12 cellular contexts compared by ENCODE assay signal in genomic region chr13:98467263-98467985, GRCh38.
DNase-seq lines count a peak whose midpoint lies in the region; ATAC-seq, FAIRE-seq and TF ChIP-seq lines count a peak whose summit lies in the region.
"Had no signal": no experiment of that assay in that cellular context is flagged by ENCODE, and none has a peak within 500 bp of the region (broad histone marks: within the 10 kb centered on the region; RNA-seq: fewer than 3 reads in every experiment).

No MANE protein-coding gene starts in this region.

- DNase-seq in CD4-positive, alpha-beta T cell: no peak
- DNase-seq in WTC11 (ENCODE audit: low spot score) (no peak), right cardiac atrium (peak in 1 of 3 donors; percentile 57), pancreas (no peak), hypothalamus (lab: John Stamatoyannopoulos, UW) (no peak), Ammon's horn (ENCODE audit: low spot score) (no peak)
- DNase-seq in activated CD4-positive, alpha-beta T cell treated with anti-CD3 and anti-CD28 coated beads for 36 hours: no peak
- DNase-seq: lower lobe of right lung had no signal

- no peaks in the 10 kb centered on the region for H3K9me3 Mint-ChIP-seq in CD4-positive, alpha-beta T cell
- H3K9me3 Mint-ChIP-seq in WTC11: no peaks in the 10 kb centered on the region
- no peaks in the 10 kb centered on the region for H3K9me3 Mint-ChIP-seq in activated CD4-positive, alpha-beta T cell treated with anti-CD3 and anti-CD28 coated beads for 36 hours (ENCODE audit: low read depth)
- H3K9me3 Mint-ChIP-seq: nephron progenitor cell had no signal

- no peak for TF ChIP-seq CTCF in CD4-positive, alpha-beta T cell (IDR thresholded peaks at IDR 0.05)
- TF ChIP-seq CTCF in WTC11 (IDR thresholded peaks at IDR 0.05) (no peak), pancreas (IDR thresholded peaks at IDR 0.05) (no peak)

- peak overlapping the region; percentile 3 for H3K27ac Mint-ChIP-seq in CD4-positive, alpha-beta T cell
- peak overlapping the region; percentile 3; the same call in 1 of the 2 replicates for H3K27ac Mint-ChIP-seq in WTC11
- H3K27ac Mint-ChIP-seq in activated CD4-positive, alpha-beta T cell treated with anti-CD3 and anti-CD28 coated beads for 36 hours: no peak overlapping the region

- no peaks in the 10 kb centered on the region for H3K27me3 Mint-ChIP-seq in CD4-positive, alpha-beta T cell
- H3K27me3 Mint-ChIP-seq in WTC11 (ENCODE audit: low read depth): no peaks in the 10 kb centered on the region
- H3K27me3 Mint-ChIP-seq in activated CD4-positive, alpha-beta T cell treated with anti-CD3 and anti-CD28 coated beads for 36 hours: no peaks in the 10 kb centered on the region

- H3K9me3 ChIP-seq in CD4-positive, alpha-beta T cell (ENCODE audit: control insufficient read depth, low read length): no peaks in the 10 kb centered on the region
- H3K9me3 ChIP-seq in right cardiac atrium (ENCODE audit: control insufficient read depth, low read length) (no peaks in the 10 kb centered on the region), pancreas (no peaks in the 10 kb centered on the region)
- H3K9me3 ChIP-seq: lower lobe of right lung, testis had no signal

- CTCF ChIA-PET in CD4-positive, alpha-beta T cell (lab: Charles Lee): interaction anchor here (0.6 to 3.1 kb wide), 8 partner anchors 9 to 185 kb away, joined by 3 to 15 read pairs (median 4); no protein-coding TSS in a partner anchor
- CTCF ChIA-PET in WTC11 (lab: Charles Lee): interaction anchor here (0.6 to 4.6 kb wide), 22 partner anchors 8 to 733 kb away, joined by 3 to 30 read pairs (median 5); no protein-coding TSS in a partner anchor
- CTCF ChIA-PET in activated CD4-positive, alpha-beta T cell treated with anti-CD3 and anti-CD28 coated beads for 36 hours (lab: Charles Lee): interaction anchor here (0.6 to 1.8 kb wide), 15 partner anchors 9 to 373 kb away, joined by 3 to 15 read pairs (median 3); no protein-coding TSS in a partner anchor

- H3K4me3 Mint-ChIP-seq in CD4-positive, alpha-beta T cell: no peak overlapping the region
- no peak overlapping the region for H3K4me3 Mint-ChIP-seq in WTC11
- no peak overlapping the region for H3K4me3 Mint-ChIP-seq in activated CD4-positive, alpha-beta T cell treated with anti-CD3 and anti-CD28 coated beads for 36 hours
- H3K4me3 Mint-ChIP-seq: nephron progenitor cell had no signal

- H3K4me1 Mint-ChIP-seq in CD4-positive, alpha-beta T cell (ENCODE audit: low read depth): peaks cover 40% of the 10 kb centered on the region
- peaks cover 13% of the 10 kb centered on the region for H3K4me1 Mint-ChIP-seq in WTC11
- H3K4me1 Mint-ChIP-seq in activated CD4-positive, alpha-beta T cell treated with anti-CD3 and anti-CD28 coated beads for 36 hours: peaks cover 17% of the 10 kb centered on the region

- FAIRE-seq in pancreas (lab: Jason Lieb, UNC): no peak
- FAIRE-seq: HTR-8/SVneo had no signal

- 69% methylated on average over 13 of the region's 13 CpGs for WGBS in right cardiac atrium
- WGBS in pancreas, 2 donors: 39 to 40% methylated on average over 13 of the region's 13 CpGs

- intact Hi-C loops in CD4-positive, alpha-beta T cell (cut with DNase I, micrococcal nuclease): no loop called here
- intact Hi-C loops in right cardiac atrium (cut with DNase I) (no loop called here), pancreas (cut with DNase I) (no loop called here)
- intact Hi-C loops in activated CD4-positive, alpha-beta T cell treated with anti-CD3 and anti-CD28 coated beads for 36 hours (cut with DNase I, micrococcal nuclease): no loop called here

- POLR2A ChIA-PET in CD4-positive, alpha-beta T cell (lab: Charles Lee): interaction anchor here (1.0 kb wide), 1 partner anchor 9 kb away, joined by 4 read pairs; no protein-coding TSS in a partner anchor
- POLR2A ChIA-PET in WTC11 (lab: Charles Lee): no interaction called here
- POLR2A ChIA-PET in activated CD4-positive, alpha-beta T cell treated with anti-CD3 and anti-CD28 coated beads for 36 hours (lab: Charles Lee): no interaction called here

- H3K4me1 ChIP-seq in right cardiac atrium (ENCODE audit: control insufficient read depth, insufficient read depth, low read length) (no peaks in the 10 kb centered on the region), pancreas (peaks cover 19 to 30% (median 24%) of the 10 kb centered on the region in 3 donors)

- peaks cover 0 to 12% (median 0%) of the 10 kb centered on the region in 3 donors for H3K36me3 ChIP-seq in pancreas

- ATAC-seq in CD4-positive, alpha-beta T cell (ENCODE audit: poor library complexity): no peak
- no peak for ATAC-seq in WTC11
- peak; percentile 81 for ATAC-seq in right cardiac atrium
- peak; percentile 73 to 82 (median 79) for ATAC-seq in pancreas
- no peak for ATAC-seq in HG03159 (IDR thresholded peaks at IDR 0.05; ENCODE audit: unreplicated experiment)
- ATAC-seq in activated CD4-positive, alpha-beta T cell treated with anti-CD3 and anti-CD28 coated beads for 36 hours: no peak

- peaks cover 88% of the 10 kb centered on the region for H3K36me3 Mint-ChIP-seq in CD4-positive, alpha-beta T cell (ENCODE audit: low read depth)
- H3K36me3 Mint-ChIP-seq in WTC11: peaks cover 37% of the 10 kb centered on the region
- H3K36me3 Mint-ChIP-seq in activated CD4-positive, alpha-beta T cell treated with anti-CD3 and anti-CD28 coated beads for 36 hours (ENCODE audit: low read depth): peaks cover 49% of the 10 kb centered on the region

- H3K27ac ChIP-seq in CD4-positive, alpha-beta T cell (ENCODE audit: low read depth, low read length): no peak overlapping the region
- H3K27ac ChIP-seq in right cardiac atrium (ENCODE audit: low read length) (no peak overlapping the region), pancreas (peak overlapping the region in 2 of 4 donors; percentile 23 to 62)
- H3K27ac ChIP-seq: lower lobe of right lung, testis had no signal

- no peaks in the 10 kb centered on the region for H3K27me3 ChIP-seq in CD4-positive, alpha-beta T cell (ENCODE audit: control insufficient read depth, insufficient read depth, low read length)
- H3K27me3 ChIP-seq in right cardiac atrium (ENCODE audit: control insufficient read depth, insufficient read depth) (no peaks in the 10 kb centered on the region), pancreas (no peaks in the 10 kb centered on the region)
- H3K27me3 ChIP-seq: testis had no signal

- H3K4me3 ChIP-seq in right cardiac atrium (ENCODE audit: low read length) (no peak overlapping the region), pancreas (no peak overlapping the region)
- H3K4me3 ChIP-seq: lower lobe of right lung, testis had no signal

TF ChIP-seq in WTC11, 78 proteins besides CTCF, POLR2A, EP300 and RAD21 (continues in another document):
- no peak for TF ChIP-seq IRF2 (CRISPR knock-in tag; IDR thresholded peaks at IDR 0.05; ENCODE audit: borderline replicate concordance, low read depth)
- TF ChIP-seq, protein P1, sequence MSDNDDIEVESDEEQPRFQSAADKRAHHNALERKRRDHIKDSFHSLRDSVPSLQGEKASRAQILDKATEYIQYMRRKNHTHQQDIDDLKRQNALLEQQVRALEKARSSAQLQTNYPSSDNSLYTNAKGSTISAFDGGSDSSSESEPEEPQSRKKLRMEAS (CRISPR knock-in tag; IDR thresholded peaks at IDR 0.05): no peak
- TF ChIP-seq, protein P2, sequence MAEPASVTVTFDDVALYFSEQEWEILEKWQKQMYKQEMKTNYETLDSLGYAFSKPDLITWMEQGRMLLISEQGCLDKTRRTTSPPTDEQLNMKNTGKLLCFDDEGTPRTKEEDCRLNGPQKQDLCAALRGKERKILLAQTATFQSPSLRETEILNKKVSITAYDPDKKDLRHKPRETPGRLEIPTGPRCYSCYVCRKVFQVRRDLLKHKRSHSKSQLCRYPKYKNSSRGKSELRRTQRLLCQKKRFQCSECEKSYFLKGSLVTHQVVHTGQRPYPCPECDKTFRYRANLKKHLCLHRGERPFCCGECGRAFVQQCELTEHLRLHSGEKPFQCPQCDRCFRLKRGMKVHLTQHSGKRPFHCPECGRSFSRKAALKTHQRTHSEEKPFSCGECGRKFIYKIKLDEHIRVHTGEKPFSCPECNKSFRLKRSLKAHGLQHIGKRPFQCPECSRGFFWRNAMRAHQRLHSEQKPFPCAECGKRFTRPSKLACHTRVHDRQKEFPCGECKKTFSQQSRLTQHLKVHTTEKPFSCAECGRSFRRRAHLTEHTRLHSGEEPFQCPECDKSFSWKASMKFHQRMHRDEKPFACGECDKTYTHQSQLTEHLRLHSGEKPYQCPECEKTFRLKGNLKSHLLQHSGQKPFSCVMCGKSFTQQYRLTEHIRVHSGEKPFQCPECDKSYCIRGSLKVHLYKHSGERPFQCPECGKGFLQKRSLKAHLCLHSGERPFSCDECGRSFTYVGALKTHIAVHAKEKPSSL (CRISPR knock-in tag; conservative IDR thresholded peaks at IDR 0.05): no peak
- no peak for TF ChIP-seq E2F4 (CRISPR knock-in tag; IDR thresholded peaks at IDR 0.05; ENCODE audit: borderline replicate concordance, low read depth)

Comparison
In these comparisons a context has a peak if more than half of its experiments do, and no peak if none do; other contexts are left out.
1. ATAC-seq: peak in right cardiac atrium (2 of 2) and pancreas (4 of 4); none in CD4-positive, alpha-beta T cell (single experiment), WTC11 (single experiment), HG03159 (single experiment) and activated CD4-positive, alpha-beta T cell treated with anti-CD3 and anti-CD28 coated beads for 36 hours (single experiment).